In the genomic region with DNA sequence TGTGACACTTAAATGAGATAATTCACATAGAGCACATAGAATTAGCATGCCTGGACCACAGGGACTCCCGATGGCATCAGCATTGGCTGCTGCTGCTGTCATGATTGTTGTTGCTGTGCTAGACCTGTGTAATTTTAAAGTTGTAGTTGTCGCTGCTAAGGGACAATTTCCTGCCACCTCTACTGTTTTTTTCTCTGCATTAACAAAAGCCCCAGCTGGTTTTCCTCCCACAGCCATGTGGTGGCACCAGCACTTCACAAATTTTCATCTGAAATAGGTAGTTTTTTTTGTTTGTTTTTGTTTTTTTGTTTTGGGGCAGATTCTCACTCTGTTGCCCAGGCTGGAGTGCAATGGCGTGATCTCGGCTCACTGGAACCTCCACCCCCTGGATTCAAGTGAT, we compare ENCODE assay signal across 9 cellular contexts. TPM values are rescaled to one million over a fixed set of nuclear protein-coding genes. Genes with fewer than 3 reads are reported as not detected.
DNase-seq lines count a peak whose midpoint lies in the region; ATAC-seq and TF ChIP-seq lines count a peak whose summit lies in the region.
"Had no signal": no experiment of that assay in that cellular context is flagged by ENCODE, and none has a peak within 500 bp of the region (broad histone marks: within the 10 kb centered on the region; RNA-seq: fewer than 3 reads in every experiment).

No MANE protein-coding gene starts in this region.

- H3K4me1 Mint-ChIP-seq in activated naive CD8-positive, alpha-beta T cell treated with anti-CD3 and anti-CD28 coated beads, Interleukin-2, amount 10 ng/mL, durations not matched to agents 7 days and 5 days, result peaks cover 8% of the 10 kb centered on the region

- H3K27me3 ChIP-seq in GM06990 (replicated peaks; ENCODE audit: control insufficient read depth, insufficient read depth, low read length), result no peaks in the 10 kb centered on the region
- H3K27me3 ChIP-seq in Panc1 (ENCODE audit: control insufficient read depth, insufficient read depth, low read length), result peaks cover 13% of the 10 kb centered on the region; the same call in 1 of the 2 replicates

- TF ChIP-seq CTCF in GM06990 (IDR thresholded peaks at IDR 0.05; ENCODE audit: insufficient read depth, low read length, poor library complexity, severe bottlenecking), result peak; percentile 69
- peak; percentile 83 for TF ChIP-seq CTCF in Panc1 (IDR thresholded peaks at IDR 0.05)

- no peak overlapping the region for H3K4me3 ChIP-seq in GM06990 (replicated peaks; ENCODE audit: low read depth, low read length)
- no peak overlapping the region for H3K4me3 ChIP-seq in Panc1 (ENCODE audit: low read depth in 2 of 2, low read length in 2 of 2)

- H3K36me3 ChIP-seq in GM06990 (ENCODE audit: control insufficient read depth, insufficient read depth, low read length) (no peaks in the 10 kb centered on the region), Panc1 (ENCODE audit: control insufficient read depth, insufficient read depth, low read length) (no peaks in the 10 kb centered on the region)

- in situ Hi-C loops in ACHN (cut with HindIII; ENCODE audit: low pct_ligation_motif_present, low pct_unique_long_range_greater_than_20kb, low sequenced_read_pairs) (no loop called here), Panc1 (cut with HindIII; ENCODE audit: low pct_unique_long_range_greater_than_20kb, low sequenced_read_pairs) (no loop called here)

- no peak overlapping the region for H3K27ac Mint-ChIP-seq in activated naive CD8-positive, alpha-beta T cell treated with anti-CD3 and anti-CD28 coated beads, Interleukin-2, amount 10 ng/mL, durations not matched to agents 7 days and 5 days

- intact Hi-C loops in Panc1 (cut with micrococcal nuclease; ENCODE audit: unreplicated experiment), result loop anchor here (5.0 kb wide), 2 partner anchors 59 to 124 kb away; no protein-coding TSS in a partner anchor

- H3K9me3 Mint-ChIP-seq in activated naive CD8-positive, alpha-beta T cell treated with anti-CD3 and anti-CD28 coated beads, Interleukin-2, amount 10 ng/mL, durations not matched to agents 7 days and 5 days, result no peaks in the 10 kb centered on the region

- no peaks in the 10 kb centered on the region for H3K4me1 ChIP-seq in Panc1 (ENCODE audit: control insufficient read depth, insufficient read depth, low read length)

- POLR2A ChIA-PET in Panc1 (lab: Charles Lee), result no interaction called here
- POLR2A ChIA-PET in activated naive CD8-positive, alpha-beta T cell treated with anti-CD3 and anti-CD28 coated beads, Interleukin-2, amount 10 ng/mL, durations not matched to agents 7 days and 5 days (lab: Charles Lee), result interaction anchor here (0.6 kb wide), 1 partner anchor 14 kb away, joined by 4 read pairs; no protein-coding TSS in a partner anchor

- CTCF ChIA-PET in Panc1 (lab: Charles Lee), result interaction anchor here (0.6 to 1.2 kb wide), 4 partner anchors 47 to 522 kb away, joined by 5 to 6 read pairs (median 6); no protein-coding TSS in a partner anchor

- peaks cover 12% of the 10 kb centered on the region for H3K27me3 Mint-ChIP-seq in activated naive CD8-positive, alpha-beta T cell treated with anti-CD3 and anti-CD28 coated beads, Interleukin-2, amount 10 ng/mL, durations not matched to agents 7 days and 5 days

- BruUV-seq in Panc1 (replicated peaks; lab: Mats Ljungman, UMichigan), result no TSS peak

- H3K4me3 Mint-ChIP-seq in activated naive CD8-positive, alpha-beta T cell treated with anti-CD3 and anti-CD28 coated beads, Interleukin-2, amount 10 ng/mL, durations not matched to agents 7 days and 5 days, result peak overlapping the region; percentile 48

- no peak overlapping the region for H3K27ac ChIP-seq in Panc1 (ENCODE audit: low read length)

- H3K36me3 Mint-ChIP-seq in activated naive CD8-positive, alpha-beta T cell treated with anti-CD3 and anti-CD28 coated beads, Interleukin-2, amount 10 ng/mL, durations not matched to agents 7 days and 5 days, result no peaks in the 10 kb centered on the region

- peak; percentile 86 for ATAC-seq in HG03159 (IDR thresholded peaks at IDR 0.05; ENCODE audit: unreplicated experiment)
- ATAC-seq in Panc1, result peak; percentile 67; the same call in 1 of the 2 replicates
- peak; percentile 60 for ATAC-seq in activated naive CD8-positive, alpha-beta T cell treated with anti-CD3 and anti-CD28 coated beads, Interleukin-2, amount 10 ng/mL, durations not matched to agents 7 days and 5 days (ENCODE audit: low read depth)
- ATAC-seq in HG02763 (IDR thresholded peaks at IDR 0.05; ENCODE audit: unreplicated experiment), result no peak

- no peaks in the 10 kb centered on the region for H3K9me3 ChIP-seq in Panc1 (ENCODE audit: control insufficient read depth, insufficient read depth, low read depth, low read length)

- peak; percentile 55 for DNase-seq in ACHN
- DNase-seq in GM06990 (ENCODE audit: extremely low read depth, insufficient read length), result no peak
- DNase-seq in Panc1 (ENCODE audit: low read depth, low spot score), result peak; percentile 15
- DNase-seq in activated naive CD8-positive, alpha-beta T cell treated with anti-CD3 and anti-CD28 coated beads, Interleukin-2, amount 10 ng/mL, durations not matched to agents 7 days and 5 days, result peak; percentile 49
- peak; percentile 13 to 34 for DNase-seq in hippocampal formation (lab: John Stamatoyannopoulos, UW)
- peak; percentile 12 to 25 for DNase-seq in stimulated activated CD4-positive, alpha-beta T cell treated with anti-CD3 and anti-CD28 coated beads, Interleukin-2, amount 100 ng/mL, for 48 hours

RNA-seq across cellular contexts. Expression of a gene that starts 25.4 kb away (rescaled TPM):
- total RNA-seq in Panc1 (2021; ENCODE audit: unreplicated experiment), result 89.0 TPM
- 57.3 TPM for polyA plus RNA-seq in Panc1 (2012; ENCODE audit: insufficient read length)
- total RNA-seq in activated naive CD8-positive, alpha-beta T cell treated with anti-CD3 and anti-CD28 coated beads, Interleukin-2, amount 10 ng/mL, durations not matched to agents 7 days and 5 days, result 10 to 100 TPM; 13.6 to 14.0 TPM

RNA-seq across cellular contexts. Expression of a gene that starts 26.4 kb away (rescaled TPM):
- total RNA-seq in Panc1 (2021; ENCODE audit: unreplicated experiment), result not detected
- not detected for polyA plus RNA-seq in Panc1 (2012; ENCODE audit: insufficient read length)
- total RNA-seq in activated naive CD8-positive, alpha-beta T cell treated with anti-CD3 and anti-CD28 coated beads, Interleukin-2, amount 10 ng/mL, durations not matched to agents 7 days and 5 days, result not detected
- total RNA-seq: mononuclear cell had no signal

RNA-seq across cellular contexts. Expression of a gene that starts 26.4 kb away (rescaled TPM):
- total RNA-seq in Panc1 (2021; ENCODE audit: unreplicated experiment), result not detected
- polyA plus RNA-seq in Panc1 (2012; ENCODE audit: insufficient read length), result not detected
- not detected for total RNA-seq in activated naive CD8-positive, alpha-beta T cell treated with anti-CD3 and anti-CD28 coated beads, Interleukin-2, amount 10 ng/mL, durations not matched to agents 7 days and 5 days
- total RNA-seq: mononuclear cell had no signal
